Comparison of ENCODE assay signal across 9 cellular contexts in the genomic region with DNA sequence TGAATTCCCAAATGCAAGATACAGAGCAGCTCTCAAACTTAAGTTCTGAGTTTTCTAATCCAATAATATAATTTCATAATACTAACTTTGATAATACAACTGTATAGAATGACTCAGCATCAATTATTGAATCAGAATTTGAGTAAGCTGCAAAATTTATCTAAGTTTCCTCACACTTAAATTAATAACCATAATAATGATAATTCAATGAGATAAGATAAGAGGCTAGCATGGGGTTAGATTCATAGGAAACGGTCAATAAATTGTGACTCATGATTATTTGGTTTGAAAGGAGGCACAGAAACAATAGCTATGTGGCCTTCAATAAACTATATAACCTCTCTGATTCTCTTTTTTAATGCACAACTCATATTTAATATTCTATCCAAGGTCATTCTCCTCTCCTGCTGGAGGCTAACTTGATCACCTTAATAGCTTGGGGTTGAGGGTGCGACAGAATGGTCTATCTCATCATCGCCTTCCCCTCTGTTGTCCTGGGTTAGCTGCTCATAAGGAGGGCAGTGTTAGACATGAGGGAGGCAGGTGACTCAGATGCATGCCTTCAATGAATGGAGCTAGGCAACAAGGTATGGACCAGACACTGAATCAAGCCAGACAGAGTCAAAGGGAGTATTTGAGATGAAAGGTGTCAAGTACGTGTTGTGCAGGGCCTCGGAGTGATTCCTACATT. TPM values are rescaled to one million over a fixed set of nuclear protein-coding genes. Genes with fewer than 3 reads are reported as not detected.
DNase-seq lines count a peak whose midpoint lies in the region; ATAC-seq and TF ChIP-seq lines count a peak whose summit lies in the region.
"Had no signal": no experiment of that assay in that cellular context is flagged by ENCODE, and none has a peak within 500 bp of the region (broad histone marks: within the 10 kb centered on the region; RNA-seq: fewer than 3 reads in every experiment).

No MANE protein-coding gene starts in this region.

- H3K27me3 ChIP-seq in spleen (replicated peaks in 1 of 7) (no peaks in the 10 kb centered on the region), MG63 (no peaks in the 10 kb centered on the region)

- CTCF ChIA-PET in activated CD4-positive, alpha-beta T cell treated with anti-CD3 and anti-CD28 coated beads for 36 hours (lab: Charles Lee) = interaction anchor here (0.6 to 6.1 kb wide), 28 partner anchors 8 to 623 kb away, joined by 3 to 57 read pairs (median 4); a partner anchor contains a TSS

- intact Hi-C loops in activated CD4-positive, alpha-beta T cell treated with anti-CD3 and anti-CD28 coated beads for 36 hours (cut with DNase I, micrococcal nuclease) = loop anchor here (5.0 kb wide), 2 partner anchors 140 to 655 kb away; a partner anchor contains a TSS
- intact Hi-C loops in spleen (cut with DNase I; ENCODE audit: low total_unique reads) (loop anchor here (10.0 kb wide), 1 partner anchor 63 kb away; no protein-coding TSS in a partner anchor), left cardiac atrium (cut with DNase I) (loop anchor here in 1 of 2 donors (5.0 kb wide), 1 partner anchor 155 kb away; no protein-coding TSS in a partner anchor)

- no peak for TF ChIP-seq CTCF in spleen (IDR thresholded peaks at IDR 0.05 in 8 of 11, conservative IDR thresholded peaks at IDR 0.05 in 3 of 11)

- H3K27ac ChIP-seq in spleen = peak overlapping the region; percentile 30 to 86 (median 68)

- no peak for TF ChIP-seq POLR2A in spleen (IDR thresholded peaks at IDR 0.05)

- POLR2A ChIA-PET in activated CD4-positive, alpha-beta T cell treated with anti-CD3 and anti-CD28 coated beads for 36 hours (lab: Charles Lee) = interaction anchor here (0.6 to 0.7 kb wide), 3 partner anchors 11 to 119 kb away, joined by 3 read pairs; no protein-coding TSS in a partner anchor
- POLR2A ChIA-PET in activated naive CD8-positive, alpha-beta T cell treated with anti-CD3 and anti-CD28 coated beads, Interleukin-2, amount 10 ng/mL, durations not matched to agents 7 days and 5 days (lab: Charles Lee) = interaction anchor here (0.6 to 2.2 kb wide), 10 partner anchors 8 to 441 kb away, joined by 3 to 9 read pairs (median 4); a partner anchor contains a TSS

- WGBS in spleen, 5 donors = 88 to 96% (median 90%) methylated on average over 5 of the region's 5 CpGs

- peaks cover 0 to 1% (median 0%) of the 10 kb centered on the region in 8 donors for H3K9me3 ChIP-seq in spleen
- peaks cover 6% of the 10 kb centered on the region for H3K9me3 ChIP-seq in MG63

- peak overlapping the region; percentile 95 for H3K27ac Mint-ChIP-seq in activated CD4-positive, alpha-beta T cell treated with anti-CD3 and anti-CD28 coated beads for 36 hours
- H3K27ac Mint-ChIP-seq in activated naive CD8-positive, alpha-beta T cell treated with anti-CD3 and anti-CD28 coated beads, Interleukin-2, amount 10 ng/mL, durations not matched to agents 7 days and 5 days = peak overlapping the region; percentile 78

- H3K4me1 Mint-ChIP-seq in activated CD4-positive, alpha-beta T cell treated with anti-CD3 and anti-CD28 coated beads for 36 hours = peaks cover 36% of the 10 kb centered on the region
- H3K4me1 Mint-ChIP-seq in activated naive CD8-positive, alpha-beta T cell treated with anti-CD3 and anti-CD28 coated beads, Interleukin-2, amount 10 ng/mL, durations not matched to agents 7 days and 5 days = peaks cover 32% of the 10 kb centered on the region

- peak; percentile 18 for ATAC-seq in activated CD4-positive, alpha-beta T cell treated with anti-CD3 and anti-CD28 coated beads for 36 hours
- ATAC-seq in activated naive CD8-positive, alpha-beta T cell treated with anti-CD3 and anti-CD28 coated beads, Interleukin-2, amount 10 ng/mL, durations not matched to agents 7 days and 5 days (ENCODE audit: low read depth) = no peak
- no peak for ATAC-seq in left cardiac atrium

- H3K4me3 Mint-ChIP-seq in activated CD4-positive, alpha-beta T cell treated with anti-CD3 and anti-CD28 coated beads for 36 hours = peak overlapping the region; percentile 46
- H3K4me3 Mint-ChIP-seq in activated naive CD8-positive, alpha-beta T cell treated with anti-CD3 and anti-CD28 coated beads, Interleukin-2, amount 10 ng/mL, durations not matched to agents 7 days and 5 days = peak overlapping the region; percentile 66

- H3K9me3 Mint-ChIP-seq in activated CD4-positive, alpha-beta T cell treated with anti-CD3 and anti-CD28 coated beads for 36 hours (ENCODE audit: low read depth) = no peaks in the 10 kb centered on the region
- peaks cover 4% of the 10 kb centered on the region for H3K9me3 Mint-ChIP-seq in activated naive CD8-positive, alpha-beta T cell treated with anti-CD3 and anti-CD28 coated beads, Interleukin-2, amount 10 ng/mL, durations not matched to agents 7 days and 5 days

- peaks cover 14 to 48% (median 32%) of the 10 kb centered on the region in 6 donors for H3K4me1 ChIP-seq in spleen

- no peaks in the 10 kb centered on the region for H3K27me3 Mint-ChIP-seq in activated CD4-positive, alpha-beta T cell treated with anti-CD3 and anti-CD28 coated beads for 36 hours
- H3K27me3 Mint-ChIP-seq in activated naive CD8-positive, alpha-beta T cell treated with anti-CD3 and anti-CD28 coated beads, Interleukin-2, amount 10 ng/mL, durations not matched to agents 7 days and 5 days = peaks cover 5% of the 10 kb centered on the region

- H3K4me3 ChIP-seq in spleen (no peak overlapping the region), MG63 (no peak overlapping the region)

- no peaks in the 10 kb centered on the region for H3K36me3 Mint-ChIP-seq in activated CD4-positive, alpha-beta T cell treated with anti-CD3 and anti-CD28 coated beads for 36 hours (ENCODE audit: low read depth)
- H3K36me3 Mint-ChIP-seq in activated naive CD8-positive, alpha-beta T cell treated with anti-CD3 and anti-CD28 coated beads, Interleukin-2, amount 10 ng/mL, durations not matched to agents 7 days and 5 days = peaks cover 8% of the 10 kb centered on the region

- no peak for DNase-seq in activated CD4-positive, alpha-beta T cell treated with anti-CD3 and anti-CD28 coated beads for 36 hours
- DNase-seq in activated CD4-positive, alpha-beta T cell treated with anti-CD3 and anti-CD28 coated beads, Interleukin-2, amount 50 U/mL, for 48 hours = no peak
- DNase-seq in M059J (ENCODE audit: low read depth) (peak; percentile 43), spleen (no peak), left cardiac atrium (no peak), MG63 (no peak), SIG-M5 (lab: John Stamatoyannopoulos, UW) (no peak)
- no peak for DNase-seq in activated naive CD8-positive, alpha-beta T cell treated with anti-CD3 and anti-CD28 coated beads, Interleukin-2, amount 10 ng/mL, durations not matched to agents 7 days and 5 days

- H3K36me3 ChIP-seq in spleen = no peaks in the 10 kb centered on the region
- no peaks in the 10 kb centered on the region for H3K36me3 ChIP-seq in MG63

RNA-seq across cellular contexts. Expression of a gene that starts 36.2 kb away (rescaled TPM):
- not detected for total RNA-seq in activated CD4-positive, alpha-beta T cell treated with anti-CD3 and anti-CD28 coated beads for 36 hours
- total RNA-seq in M059J (2014; rRNA removed; shearing (Covaris generic)) = not detected in 2 replicates
- not detected for total RNA-seq in activated naive CD8-positive, alpha-beta T cell treated with anti-CD3 and anti-CD28 coated beads, Interleukin-2, amount 10 ng/mL, durations not matched to agents 7 days and 5 days
- total RNA-seq in spleen (not detected), left cardiac atrium (10 to 100 TPM in 1 of 2 donors, under 1 TPM in 1; 0.27 to 36.7 TPM)
- polyA plus RNA-seq in spleen = not detected
- not detected in 2 replicates for total RNA-seq in MG63 (2014; rRNA removed; shearing (Covaris generic); ENCODE audit: low replicate concordance)

RNA-seq across cellular contexts. Expression of a gene that starts 45.3 kb away (rescaled TPM):
- total RNA-seq in activated CD4-positive, alpha-beta T cell treated with anti-CD3 and anti-CD28 coated beads for 36 hours = not detected
- not detected in 2 replicates for total RNA-seq in M059J (2014; rRNA removed; shearing (Covaris generic))
- total RNA-seq in activated naive CD8-positive, alpha-beta T cell treated with anti-CD3 and anti-CD28 coated beads, Interleukin-2, amount 10 ng/mL, durations not matched to agents 7 days and 5 days = not detected
- total RNA-seq in spleen (not detected), left cardiac atrium (not detected)
- polyA plus RNA-seq in spleen = under 1 TPM in 2 of 3 donors, not detected in 1; 0.12 to 0.26 TPM
- total RNA-seq in MG63 (2014; rRNA removed; shearing (Covaris generic); ENCODE audit: low replicate concordance) = not detected in 2 replicates
- polyA plus RNA-seq: liver had no signal
